In genomic region chr18:49360582-49360981, GRCh38 we compare ENCODE assay signal across 11 cellular contexts.
A peak's percentile ranks its signal among the peaks of the same experiment; 100 is the strongest.
DNase-seq lines count a peak whose midpoint lies in the region; ATAC-seq and TF ChIP-seq lines count a peak whose summit lies in the region.
"Had no signal": no experiment of that assay in that cellular context is flagged by ENCODE, and none has a peak within 500 bp of the region (broad histone marks: within the 10 kb centered on the region; RNA-seq: fewer than 3 reads in every experiment).

No MANE protein-coding gene starts in this region.

- H3K4me1 Mint-ChIP-seq in WTC11: peaks cover 29% of the 10 kb centered on the region
- peaks cover 38% of the 10 kb centered on the region for H3K4me1 Mint-ChIP-seq in stimulated activated naive CD8-positive, alpha-beta T cell treated with anti-CD3 and anti-CD28 coated beads, Interleukin-15, amount 100 ng/mL, for 72 hours
- H3K4me1 Mint-ChIP-seq in CD14-positive monocyte: peaks cover 2% of the 10 kb centered on the region

- H3K36me3 Mint-ChIP-seq in activated naive CD4-positive, alpha-beta T cell treated with anti-CD3 and anti-CD28 coated beads, Interleukin-2, amount 50 U/mL, for 72 hours: peaks cover 13% of the 10 kb centered on the region in 2 donors
- H3K36me3 Mint-ChIP-seq in WTC11: peaks cover 7% of the 10 kb centered on the region
- peaks cover 44 to 56% of the 10 kb centered on the region in 2 donors for H3K36me3 Mint-ChIP-seq in CD14-positive monocyte

- TF ChIP-seq CTCF in WTC11 (IDR thresholded peaks at IDR 0.05) (no peak), CD14-positive monocyte (IDR thresholded peaks at IDR 0.05) (no peak)

- H3K27ac Mint-ChIP-seq in activated naive CD4-positive, alpha-beta T cell treated with anti-CD3 and anti-CD28 coated beads, Interleukin-2, amount 50 U/mL, for 72 hours: peak overlapping the region in 1 of 2 donors; percentile 87
- H3K27ac Mint-ChIP-seq in WTC11 (peak overlapping the region; percentile 64; the same call in 1 of the 2 replicates), CD14-positive monocyte (no peak overlapping the region)
- H3K27ac Mint-ChIP-seq in stimulated activated naive CD8-positive, alpha-beta T cell treated with anti-CD3 and anti-CD28 coated beads, Interleukin-15, amount 100 ng/mL, for 72 hours: peak overlapping the region in 1 of 2 donors; percentile 67

- POLR2A ChIA-PET in WTC11 (lab: Charles Lee): no interaction called here

- no peaks in the 10 kb centered on the region for H3K27me3 Mint-ChIP-seq in WTC11 (ENCODE audit: low read depth)
- no peaks in the 10 kb centered on the region for H3K27me3 Mint-ChIP-seq in stimulated activated naive CD8-positive, alpha-beta T cell treated with anti-CD3 and anti-CD28 coated beads, Interleukin-15, amount 100 ng/mL, for 72 hours
- peaks cover 0 to 4% (median 0%) of the 10 kb centered on the region in 3 donors for H3K27me3 Mint-ChIP-seq in CD14-positive monocyte (ENCODE audit: low read depth in 3 of 3)

- H3K9me3 Mint-ChIP-seq in activated naive CD4-positive, alpha-beta T cell treated with anti-CD3 and anti-CD28 coated beads, Interleukin-2, amount 50 U/mL, for 72 hours: no peaks in the 10 kb centered on the region
- H3K9me3 Mint-ChIP-seq in WTC11 (no peaks in the 10 kb centered on the region), CD14-positive monocyte (no peaks in the 10 kb centered on the region)
- no peaks in the 10 kb centered on the region for H3K9me3 Mint-ChIP-seq in stimulated activated naive CD8-positive, alpha-beta T cell treated with anti-CD3 and anti-CD28 coated beads, Interleukin-15, amount 100 ng/mL, for 72 hours

- peak; percentile 61 to 75 for ATAC-seq in activated naive CD4-positive, alpha-beta T cell treated with anti-CD3 and anti-CD28 coated beads, Interleukin-2, amount 50 U/mL, for 72 hours
- ATAC-seq in HG03066 (IDR thresholded peaks at IDR 0.05; ENCODE audit: low read depth, unreplicated experiment): peak; percentile 69
- ATAC-seq in WTC11: no peak
- ATAC-seq in stimulated activated naive CD8-positive, alpha-beta T cell treated with anti-CD3 and anti-CD28 coated beads, Interleukin-15, amount 100 ng/mL, for 72 hours: peak; percentile 79

- intact Hi-C loops in CD14-positive monocyte (cut with micrococcal nuclease): no loop called here

- no peak overlapping the region for H3K4me3 Mint-ChIP-seq in WTC11
- peak overlapping the region in 1 of 2 donors; percentile 33 for H3K4me3 Mint-ChIP-seq in stimulated activated naive CD8-positive, alpha-beta T cell treated with anti-CD3 and anti-CD28 coated beads, Interleukin-15, amount 100 ng/mL, for 72 hours
- H3K4me3 Mint-ChIP-seq in CD14-positive monocyte: no peak overlapping the region

- no peak for DNase-seq in activated naive CD4-positive, alpha-beta T cell treated with anti-CD3 and anti-CD28 coated beads, Interleukin-2, amount 50 U/mL, for 72 hours (ENCODE audit: low spot score in 2 of 2)
- no peak for DNase-seq in activated naive CD4-positive, alpha-beta T cell (lab: John Stamatoyannopoulos, UW)
- no peak for DNase-seq in WTC11 (ENCODE audit: low spot score)
- no peak for DNase-seq in stimulated activated naive CD8-positive, alpha-beta T cell treated with anti-CD3 and anti-CD28 coated beads, Interleukin-15, amount 100 ng/mL, for 72 hours
- no peak for DNase-seq in dedifferentiated amniotic fluid mesenchymal stem cell (ENCODE audit: extremely low spot score)
- no peak for DNase-seq in NCI-H69 (lab: John Stamatoyannopoulos, UW)
- no peak for DNase-seq in CD14-positive monocyte (ENCODE audit: low spot score)
- DNase-seq: cerebellar nuclear complex, SIG-M5, tibial artery had no signal

- CTCF ChIA-PET in WTC11 (lab: Charles Lee): no interaction called here

TF ChIP-seq in WTC11, 78 proteins besides CTCF, POLR2A, EP300 and RAD21:
- TF ChIP-seq E2F4 (CRISPR knock-in tag; IDR thresholded peaks at IDR 0.05; ENCODE audit: borderline replicate concordance, low read depth): no peak
- TF ChIP-seq SMAD3 (CRISPR knock-in tag; IDR thresholded peaks at IDR 0.05; ENCODE audit: borderline replicate concordance): no peak
- TF ChIP-seq CBFB (CRISPR knock-in tag; IDR thresholded peaks at IDR 0.05; ENCODE audit: low read depth): no peak
- TF ChIP-seq RORB (CRISPR knock-in tag; IDR thresholded peaks at IDR 0.05): no peak
- no peak for TF ChIP-seq ZNF232 (CRISPR knock-in tag; IDR thresholded peaks at IDR 0.05)
- no peak for TF ChIP-seq CREB1 (CRISPR knock-in tag; IDR thresholded peaks at IDR 0.05)
- TF ChIP-seq SP1 (CRISPR knock-in tag; conservative IDR thresholded peaks at IDR 0.05): no peak
- TF ChIP-seq GRHL2 (CRISPR knock-in tag; IDR thresholded peaks at IDR 0.05; ENCODE audit: insufficient replicate concordance, severe bottlenecking): no peak
- no peak for TF ChIP-seq ZNF317 (CRISPR knock-in tag; IDR thresholded peaks at IDR 0.05; ENCODE audit: borderline replicate concordance, low read depth)
- TF ChIP-seq, protein P1, sequence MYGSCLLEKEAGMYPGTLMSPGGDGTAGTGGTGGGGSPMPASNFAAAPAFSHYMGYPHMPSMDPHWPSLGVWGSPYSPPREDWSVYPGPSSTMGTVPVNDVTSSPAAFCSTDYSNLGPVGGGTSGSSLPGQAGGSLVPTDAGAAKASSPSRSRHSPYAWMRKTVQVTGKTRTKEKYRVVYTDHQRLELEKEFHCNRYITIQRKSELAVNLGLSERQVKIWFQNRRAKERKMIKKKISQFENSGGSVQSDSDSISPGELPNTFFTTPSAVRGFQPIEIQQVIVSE (CRISPR knock-in tag; IDR thresholded peaks at IDR 0.05; ENCODE audit: borderline replicate concordance): no peak
- no peak for TF ChIP-seq TP53 (CRISPR knock-in tag; IDR thresholded peaks at IDR 0.05)
- TF ChIP-seq, protein P2, sequence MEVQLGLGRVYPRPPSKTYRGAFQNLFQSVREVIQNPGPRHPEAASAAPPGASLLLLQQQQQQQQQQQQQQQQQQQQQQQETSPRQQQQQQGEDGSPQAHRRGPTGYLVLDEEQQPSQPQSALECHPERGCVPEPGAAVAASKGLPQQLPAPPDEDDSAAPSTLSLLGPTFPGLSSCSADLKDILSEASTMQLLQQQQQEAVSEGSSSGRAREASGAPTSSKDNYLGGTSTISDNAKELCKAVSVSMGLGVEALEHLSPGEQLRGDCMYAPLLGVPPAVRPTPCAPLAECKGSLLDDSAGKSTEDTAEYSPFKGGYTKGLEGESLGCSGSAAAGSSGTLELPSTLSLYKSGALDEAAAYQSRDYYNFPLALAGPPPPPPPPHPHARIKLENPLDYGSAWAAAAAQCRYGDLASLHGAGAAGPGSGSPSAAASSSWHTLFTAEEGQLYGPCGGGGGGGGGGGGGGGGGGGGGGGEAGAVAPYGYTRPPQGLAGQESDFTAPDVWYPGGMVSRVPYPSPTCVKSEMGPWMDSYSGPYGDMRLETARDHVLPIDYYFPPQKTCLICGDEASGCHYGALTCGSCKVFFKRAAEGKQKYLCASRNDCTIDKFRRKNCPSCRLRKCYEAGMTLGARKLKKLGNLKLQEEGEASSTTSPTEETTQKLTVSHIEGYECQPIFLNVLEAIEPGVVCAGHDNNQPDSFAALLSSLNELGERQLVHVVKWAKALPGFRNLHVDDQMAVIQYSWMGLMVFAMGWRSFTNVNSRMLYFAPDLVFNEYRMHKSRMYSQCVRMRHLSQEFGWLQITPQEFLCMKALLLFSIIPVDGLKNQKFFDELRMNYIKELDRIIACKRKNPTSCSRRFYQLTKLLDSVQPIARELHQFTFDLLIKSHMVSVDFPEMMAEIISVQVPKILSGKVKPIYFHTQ (CRISPR knock-in tag; IDR thresholded peaks at IDR 0.05): no peak
- TF ChIP-seq ZNF396 (CRISPR knock-in tag; IDR thresholded peaks at IDR 0.05; ENCODE audit: borderline replicate concordance): no peak
- TF ChIP-seq ATF6 (CRISPR knock-in tag; IDR thresholded peaks at IDR 0.05): no peak
- no peak for TF ChIP-seq NR1H2 (CRISPR knock-in tag; IDR thresholded peaks at IDR 0.05)
